ENCODE assay signal across 8 cellular contexts in genomic region chr15:101641894-101642293, GRCh38. TPM values are rescaled to one million over a fixed set of nuclear protein-coding genes. Genes with fewer than 3 reads are reported as not detected.
DNase-seq lines count a peak whose midpoint lies in the region; ATAC-seq and TF ChIP-seq lines count a peak whose summit lies in the region.

No MANE protein-coding gene starts in this region.

- H3K27me3 ChIP-seq in ACC112 (ENCODE audit: insufficient read depth, low read length) = no peaks in the 10 kb centered on the region
- no peaks in the 10 kb centered on the region for H3K27me3 ChIP-seq in left ventricle myocardium inferior (ENCODE audit: low read depth)

- H2AFZ ChIP-seq in ACC112 (ENCODE audit: low read length, unreplicated experiment) = no peak overlapping the region

- H3K36me3 Mint-ChIP-seq in T-helper 1 cell treated with Interleukin-12 subunit alpha and Interleukin-12 subunit beta and Interleukin-4 antibody, amounts not matched to agents 30 μg/mL and 1 μg/mL, for 36 hours (ENCODE audit: low read depth) = peaks cover 50% of the 10 kb centered on the region

- ATAC-seq in HG02981 (IDR thresholded peaks at IDR 0.05; ENCODE audit: unreplicated experiment) (peak; percentile 56), HG02884 (IDR thresholded peaks at IDR 0.05; ENCODE audit: unreplicated experiment) (no peak), GM21360 (IDR thresholded peaks at IDR 0.05; ENCODE audit: unreplicated experiment) (no peak)

- H3K4me1 Mint-ChIP-seq in T-helper 1 cell treated with Interleukin-12 subunit alpha and Interleukin-12 subunit beta and Interleukin-4 antibody, amounts not matched to agents 30 μg/mL and 1 μg/mL, for 36 hours (ENCODE audit: low read depth) = peaks cover 21% of the 10 kb centered on the region

- H3K4me1 ChIP-seq in ACC112 (ENCODE audit: control insufficient read depth, insufficient read depth, low read length, unreplicated experiment) (peaks cover 6% of the 10 kb centered on the region), left ventricle myocardium inferior (peaks cover 43% of the 10 kb centered on the region)

- no peaks in the 10 kb centered on the region for H3K9me3 ChIP-seq in left ventricle myocardium inferior (replicated peaks)

- H3K9me3 Mint-ChIP-seq in T-helper 1 cell treated with Interleukin-12 subunit alpha and Interleukin-12 subunit beta and Interleukin-4 antibody, amounts not matched to agents 30 μg/mL and 1 μg/mL, for 36 hours = no peaks in the 10 kb centered on the region

- H3K36me3 ChIP-seq in ACC112 (ENCODE audit: insufficient read depth, low read length) = peaks cover 7% of the 10 kb centered on the region; the same call in 1 of the 2 replicates
- H3K36me3 ChIP-seq in left ventricle myocardium inferior = peaks cover 67% of the 10 kb centered on the region

- no peaks in the 10 kb centered on the region for H3K27me3 Mint-ChIP-seq in T-helper 1 cell treated with Interleukin-12 subunit alpha and Interleukin-12 subunit beta and Interleukin-4 antibody, amounts not matched to agents 30 μg/mL and 1 μg/mL, for 36 hours (ENCODE audit: low read depth)

- intact Hi-C loops in left ventricle myocardium inferior (cut with micrococcal nuclease) = loop anchor here (2.0 kb wide), 1 partner anchor 345 kb away; no protein-coding TSS in a partner anchor

- H3K27ac ChIP-seq in ACC112 (ENCODE audit: low read depth, low read length) = 0 out of 2 replicates have a peak overlapping the region, but pooled peaks have one; percentile 1
- peak overlapping the region; percentile 81 for H3K27ac ChIP-seq in left ventricle myocardium inferior (replicated peaks)

- H3K4me3 Mint-ChIP-seq in T-helper 1 cell treated with Interleukin-12 subunit alpha and Interleukin-12 subunit beta and Interleukin-4 antibody, amounts not matched to agents 30 μg/mL and 1 μg/mL, for 36 hours = no peak overlapping the region

- peak overlapping the region; percentile 20 for H3K27ac Mint-ChIP-seq in T-helper 1 cell treated with Interleukin-12 subunit alpha and Interleukin-12 subunit beta and Interleukin-4 antibody, amounts not matched to agents 30 μg/mL and 1 μg/mL, for 36 hours

- DNase-seq in left ventricle myocardium inferior = no peak
- DNase-seq in activated effector memory CD4-positive, alpha-beta T cell treated with anti-CD3 and anti-CD28 coated beads, Interleukin-2, amount 50 U/mL, for 16 hours = no peak
- no peak for DNase-seq in NK-92 (lab: John Stamatoyannopoulos, UW; ENCODE audit: unreplicated experiment)

- H3K4me3 ChIP-seq in ACC112 (ENCODE audit: low read depth, low read length) (no peak overlapping the region), left ventricle myocardium inferior (no peak overlapping the region)

- TF ChIP-seq CTCF in left ventricle myocardium inferior (IDR thresholded peaks at IDR 0.05; ENCODE audit: borderline replicate concordance) = no peak

- no peaks in the 10 kb centered on the region for H3K79me2 ChIP-seq in ACC112 (ENCODE audit: control insufficient read depth, insufficient read depth, low read length, unreplicated experiment)

RNA-seq across cellular contexts. Expression of gene TM2D3, which starts 10.3 kb away (rescaled TPM):
- total RNA-seq in left ventricle myocardium inferior = 50.6 TPM
